Comparison of ENCODE assay signal across 19 cellular contexts in the genomic region with DNA sequence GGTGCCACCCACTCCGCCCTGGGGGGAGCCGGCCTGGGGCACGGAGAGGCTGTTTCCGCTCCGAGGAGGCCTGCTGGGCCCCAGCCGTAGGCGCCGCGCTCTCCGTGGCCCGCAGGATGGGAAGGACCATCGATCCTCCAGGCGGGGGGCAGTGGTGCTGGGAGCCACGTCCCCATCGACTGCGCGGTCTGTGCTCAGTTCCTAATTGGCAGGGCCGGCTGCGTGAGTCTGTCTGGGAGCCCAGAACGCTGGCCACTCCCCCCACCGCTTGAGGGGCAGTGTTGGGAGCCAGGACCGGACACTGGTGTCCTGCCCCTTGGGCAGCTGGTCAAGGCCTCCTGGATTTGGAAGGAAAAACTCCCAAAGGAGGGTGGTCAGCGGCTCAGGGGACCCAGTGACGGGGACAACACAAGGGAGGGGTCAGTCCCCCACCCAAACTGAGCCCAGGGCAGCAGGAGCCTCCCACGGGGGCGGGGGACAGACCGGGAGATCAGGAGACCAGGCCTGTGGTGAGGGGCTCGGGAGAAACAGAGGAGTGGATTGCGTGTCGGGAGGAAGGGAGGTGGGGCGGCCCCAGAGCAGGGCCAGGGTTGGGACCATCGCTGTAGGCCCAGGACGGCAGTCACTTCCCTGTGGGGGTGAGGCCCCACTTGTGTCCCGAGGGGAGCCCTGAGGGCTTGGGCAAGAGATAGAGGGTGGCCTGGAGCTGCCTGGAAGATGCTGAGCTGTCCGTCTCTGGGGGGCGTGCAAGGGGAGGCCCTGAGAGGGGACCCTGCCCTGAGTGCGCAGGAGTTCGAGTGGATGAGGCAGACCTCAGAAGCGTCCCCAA.
"Had no signal": no experiment of that assay in that cellular context is flagged by ENCODE, and none has a peak within 500 bp of the region (broad histone marks: within the 10 kb centered on the region; RNA-seq: fewer than 3 reads in every experiment).

No MANE protein-coding gene starts in this region.

- H3K9me3 ChIP-seq: esophagus squamous epithelium, stomach, thoracic aorta, upper lobe of left lung had no signal

- H3K36me3 Mint-ChIP-seq: activated naive CD8-positive, alpha-beta T cell had no signal

- H3K27ac ChIP-seq: esophagus squamous epithelium, stomach, thoracic aorta, upper lobe of left lung, VCaP had no signal

- H3K36me3 ChIP-seq: esophagus squamous epithelium, stomach, thoracic aorta, upper lobe of left lung had no signal

- H3K27ac Mint-ChIP-seq: activated naive CD8-positive, alpha-beta T cell; activated T-cell treated with anti-CD3 and anti-CD28 coated beads, Interleukin-2, amount 50 U/mL, for 72 hours; dendritic cell treated with granulocyte-macrophage colony-stimulating factor and Interleukin-4, amounts not matched to agents 40 ng/mL and 50 ng/mL, for 4 days; progenitor cell of endocrine pancreas; T-helper 17 cell had no signal

- H3K4me1 ChIP-seq: upper lobe of left lung had no signal

- H3K9me3 Mint-ChIP-seq: dendritic cell treated with granulocyte-macrophage colony-stimulating factor and Interleukin-4, amounts not matched to agents 40 ng/mL and 50 ng/mL, for 4 days; nephron had no signal

- H3K4me3 ChIP-seq: esophagus squamous epithelium, stomach, thoracic aorta, upper lobe of left lung had no signal

- H3K4me3 Mint-ChIP-seq: activated naive CD8-positive, alpha-beta T cell; activated T-cell treated with anti-CD3 and anti-CD28 coated beads, Interleukin-2, amount 50 U/mL, for 72 hours; dendritic cell treated with granulocyte-macrophage colony-stimulating factor and Interleukin-4, amounts not matched to agents 40 ng/mL and 50 ng/mL, for 4 days; T-helper 17 cell had no signal

- FAIRE-seq: bronchial epithelial cell, small intestine had no signal

- ATAC-seq: activated T-cell treated with anti-CD3 and anti-CD28 coated beads, Interleukin-2, amount 50 U/mL, for 72 hours; T-helper 17 cell had no signal

- DNase-seq: activated CD4-positive, alpha-beta T cell treated with anti-CD3 and anti-CD28 coated beads, Interleukin-2, amount 50 U/mL, for 4 hours; activated effector memory CD4-positive, alpha-beta T cell treated with anti-CD3 and anti-CD28 coated beads, Interleukin-2, amount 50 U/mL, for 16 hours; activated T-cell treated with anti-CD3 and anti-CD28 coated beads, Interleukin-2, amount 50 U/mL, for 72 hours; effector CD8-positive, alpha-beta T cell; esophagus squamous epithelium; mammary epithelial cell; midbrain; small intestine; stimulated activated CD4-positive, alpha-beta T cell treated with anti-CD3 and anti-CD28 coated beads, Interleukin-4, amount 100 ng/mL, for 1 hour; stomach; T-helper 17 cell; upper lobe of left lung had no signal
